9 cellular contexts compared by ENCODE assay signal in the genomic region with DNA sequence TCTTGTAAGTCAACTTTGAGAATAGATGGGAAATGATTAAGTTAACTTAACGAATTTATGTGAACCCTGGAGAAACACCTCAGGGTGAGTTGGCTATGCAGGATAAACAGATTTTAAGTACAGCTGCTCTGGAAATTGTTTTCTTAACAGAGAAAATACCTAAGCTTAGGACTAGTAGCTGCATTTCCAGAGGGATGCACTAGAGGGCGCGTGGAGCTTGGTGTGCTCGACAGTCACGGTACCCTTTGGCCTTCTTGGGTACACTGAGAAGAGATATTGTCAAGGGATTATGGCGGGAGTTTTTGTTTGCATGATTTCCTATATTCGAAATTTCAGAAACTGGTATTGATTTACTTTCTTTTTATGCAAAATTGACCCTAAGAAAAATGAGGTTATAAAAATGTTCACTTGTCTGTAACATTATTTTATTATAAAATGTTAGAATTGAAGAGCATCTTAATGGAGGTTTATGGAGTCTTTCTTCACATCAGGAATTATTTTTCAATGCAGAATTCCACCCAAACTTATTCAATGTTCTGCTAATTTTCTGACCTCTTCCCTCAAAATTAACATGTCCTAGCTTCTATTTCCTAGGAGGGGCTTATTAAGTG. TPM values are rescaled to one million over a fixed set of nuclear protein-coding genes. Genes with fewer than 3 reads are reported as not detected.
DNase-seq lines count a peak whose midpoint lies in the region; ATAC-seq, FAIRE-seq and TF ChIP-seq lines count a peak whose summit lies in the region.
"Had no signal": no experiment of that assay in that cellular context is flagged by ENCODE, and none has a peak within 500 bp of the region (broad histone marks: within the 10 kb centered on the region; RNA-seq: fewer than 3 reads in every experiment).

No MANE protein-coding gene starts in this region.

- no TSS peak for BruUV-seq in Caco-2 (replicated peaks; lab: Mats Ljungman, UMichigan)

- no peak overlapping the region for H2BK20ac ChIP-seq in H1 (ENCODE audit: low read length)

- peak; percentile 65 for FAIRE-seq in H1 (lab: Jason Lieb, UNC)
- FAIRE-seq: TTC549 had no signal

- no peak overlapping the region for H3K9ac ChIP-seq in H1 (replicated peaks in 1 of 4; ENCODE audit: extremely low read depth in 1 of 4, low read depth in 3 of 4, low read length in 3 of 4)
- no peak overlapping the region for H3K9ac ChIP-seq in mesendoderm (ENCODE audit: low read length)

- no peaks in the 10 kb centered on the region for H3K36me3 ChIP-seq in Caco-2 (ENCODE audit: control insufficient read depth, insufficient read depth, low read length)
- H3K36me3 ChIP-seq in H1 (ENCODE audit: control insufficient read depth in 2 of 4, insufficient read depth in 4 of 4, low read length in 3 of 4): no peaks in the 10 kb centered on the region
- no peaks in the 10 kb centered on the region for H3K36me3 ChIP-seq in mesendoderm (ENCODE audit: control insufficient read depth, insufficient read depth, low read length)

- no peak overlapping the region for H3K4me3 ChIP-seq in Caco-2 (ENCODE audit: low read depth, low read length)
- no peak overlapping the region for H3K4me3 ChIP-seq in H1 (ENCODE audit: extremely low read depth in 1 of 4, insufficient read depth in 2 of 4, low read depth in 3 of 4, low read length in 4 of 4)
- H3K4me3 ChIP-seq in mesendoderm (ENCODE audit: low read length): no peak overlapping the region

- H3K23ac ChIP-seq in H1 (ENCODE audit: insufficient read length) (no peak overlapping the region), mesendoderm (ENCODE audit: low read length) (no peak overlapping the region)

- H4K91ac ChIP-seq in H1 (replicated peaks; ENCODE audit: insufficient read length, low read length): no peak overlapping the region

- H3K9me3 ChIP-seq in Caco-2 (no peaks in the 10 kb centered on the region), H1 (ENCODE audit: insufficient read depth in 2 of 2, low read depth in 1 of 2, low read length in 1 of 2) (no peaks in the 10 kb centered on the region; a peak in 1 of 4 replicates)

- H4K5ac ChIP-seq in H1 (ENCODE audit: insufficient read length, low read depth, low read length) (no peak overlapping the region), mesendoderm (ENCODE audit: low read length) (no peak overlapping the region)

- H2BK15ac ChIP-seq in H1 (ENCODE audit: low read length) (no peak overlapping the region), mesendoderm (replicated peaks; ENCODE audit: low read depth) (peak overlapping the region; percentile 74)

- H2BK120ac ChIP-seq in H1 (replicated peaks; ENCODE audit: low read depth, low read length) (no peak overlapping the region), mesendoderm (ENCODE audit: low read depth, low read length) (no peak overlapping the region)

- no peak overlapping the region for H3K4me2 ChIP-seq in H1 (ENCODE audit: insufficient read depth in 1 of 2, low read depth in 2 of 2, low read length in 2 of 2)
- no peak overlapping the region for H3K4me2 ChIP-seq in mesendoderm (ENCODE audit: low read length)

- H3K56ac ChIP-seq in H1 (replicated peaks; ENCODE audit: insufficient read length, low read depth, low read length) (no peak overlapping the region), mesendoderm (ENCODE audit: low read length) (no peak overlapping the region)

- TF ChIP-seq CTCF in Caco-2 (IDR thresholded peaks at IDR 0.05; ENCODE audit: insufficient read depth in 1 of 2, low read depth in 1 of 2, low read length in 1 of 2, severe bottlenecking in 1 of 2, unreplicated experiment in 1 of 2) (peak; percentile 93 to 97), H1 (IDR thresholded peaks at IDR 0.05; ENCODE audit: control extremely low read depth in 1 of 3, insufficient read depth in 1 of 3, low read depth in 1 of 3, low read length in 3 of 3) (peak; percentile 83 to 88 (median 84))

- no peak overlapping the region for H2BK12ac ChIP-seq in H1 (ENCODE audit: low read depth, low read length)

- POLR2A ChIA-PET in Caco-2 (lab: Charles Lee) (no interaction called here), H1 (lab: Charles Lee; ENCODE audit: partially characterized antibody) (no interaction called here)

- DNase-seq in Caco-2: peak; percentile 79 to 83
- DNase-seq in NCI-H748 (lab: John Stamatoyannopoulos, UW; ENCODE audit: unreplicated experiment): peak; percentile 85
- peak; percentile 77 to 78 for DNase-seq in activated CD4-positive, alpha-beta T cell treated with anti-CD3 and anti-CD28 coated beads, Interleukin-2, amount 50 U/mL, for 48 hours
- DNase-seq in H1 (ENCODE audit: low read depth in 1 of 2, low spot score in 2 of 2): peak; percentile 38 to 89
- peak; percentile 87 for DNase-seq in mesendoderm
- DNase-seq in stimulated activated CD8-positive, alpha-beta memory T cell treated with anti-CD3 and anti-CD28 coated beads, Interleukin-4, amount 100 ng/mL, for 1 hour (ENCODE audit: low read depth in 2 of 2, low spot score in 1 of 2): peak; percentile 9 to 21

- H3K4me1 ChIP-seq in Caco-2 (no peaks in the 10 kb centered on the region), H1 (replicated peaks in 1 of 4; ENCODE audit: control insufficient read depth in 3 of 4, insufficient read depth in 4 of 4, low read length in 3 of 4) (peaks cover 0 to 2% (median 0%) of the 10 kb centered on the region in 4 experiments; a peak in 1 of 7 replicates), mesendoderm (ENCODE audit: control insufficient read depth, low read depth, low read length) (no peaks in the 10 kb centered on the region)

- H3K79me2 ChIP-seq in H1 (ENCODE audit: control insufficient read depth in 1 of 2, insufficient read depth in 2 of 2, low read length in 2 of 2) (no peaks in the 10 kb centered on the region), mesendoderm (ENCODE audit: control insufficient read depth, insufficient read depth, low read length) (no peaks in the 10 kb centered on the region)

- peaks cover 4% of the 10 kb centered on the region for H3K27me3 Mint-ChIP-seq in Caco-2 (ENCODE audit: insufficient read depth, unreplicated experiment)

- H3K36me3 Mint-ChIP-seq in Caco-2 (ENCODE audit: insufficient read depth, unreplicated experiment): no peaks in the 10 kb centered on the region

- no peaks in the 10 kb centered on the region for H3K27me3 ChIP-seq in Caco-2 (replicated peaks; ENCODE audit: control insufficient read depth, insufficient read depth, low read length)
- no peaks in the 10 kb centered on the region for H3K27me3 ChIP-seq in H1 (replicated peaks in 1 of 4; ENCODE audit: control insufficient read depth in 3 of 4, extremely low read depth in 1 of 4, insufficient read depth in 3 of 4, low read length in 3 of 4)
- no peaks in the 10 kb centered on the region for H3K27me3 ChIP-seq in mesendoderm (ENCODE audit: insufficient read depth, low read length, poor library complexity)

- no peak overlapping the region for H2AK5ac ChIP-seq in H1 (ENCODE audit: low read depth, low read length)
- no peak overlapping the region for H2AK5ac ChIP-seq in mesendoderm (ENCODE audit: low read length)

- H3K4me1 Mint-ChIP-seq in Caco-2 (ENCODE audit: low read depth, unreplicated experiment): no peaks in the 10 kb centered on the region

- H3K23me2 ChIP-seq in H1 (ENCODE audit: low read depth, low read length): no peaks in the 10 kb centered on the region

- no peak for TF ChIP-seq POLR2A in H1 (IDR thresholded peaks at IDR 0.05; ENCODE audit: control extremely low read depth in 1 of 2, low read depth in 2 of 2, low read length in 2 of 2)

- H3K27ac ChIP-seq in H1 (ENCODE audit: low read depth, low read length) (no peak overlapping the region), mesendoderm (ENCODE audit: low read depth, low read length) (no peak overlapping the region)

- no peak for TF ChIP-seq EP300 in H1 (IDR thresholded peaks at IDR 0.05; ENCODE audit: borderline replicate concordance in 1 of 2, low read depth in 2 of 2, low read length in 2 of 2)

- 17% methylated on average over 7 of the region's 7 CpGs; no CpG with 5 or more reads in 1 of the 2 experiments for WGBS in H1 (ENCODE audit: extremely low coverage in 1 of 2, insufficient coverage in 1 of 2, insufficient read length in 1 of 2, insufficient replicate concordance in 2 of 2, low coverage in 1 of 2, low lambda C conversion rate in 2 of 2, missing lambda C conversion rate in 1 of 2), 2 experiments
- WGBS in mesendoderm (ENCODE audit: extremely low coverage, insufficient coverage, low lambda C conversion rate): no CpG with 5 or more reads among the region's 7 CpGs

- H3K18ac ChIP-seq in H1 (ENCODE audit: extremely low read depth, low read length) (no peak overlapping the region), mesendoderm (ENCODE audit: low read length) (no peak overlapping the region)

- no peak overlapping the region for H3K27ac Mint-ChIP-seq in Caco-2 (ENCODE audit: unreplicated experiment)

- CTCF ChIA-PET in Caco-2 (lab: Charles Lee): interaction anchor here (0.6 to 1.4 kb wide), 10 partner anchors 9 to 680 kb away, joined by 3 to 24 read pairs (median 4); no protein-coding TSS in a partner anchor
- CTCF ChIA-PET in H1 (lab: Charles Lee; ENCODE audit: partially characterized antibody): interaction anchor here (0.5 to 3.9 kb wide), 58 partner anchors 9 to 1106 kb away, joined by 3 to 43 read pairs (median 4); no protein-coding TSS in a partner anchor

- H3K4ac ChIP-seq in H1 (replicated peaks; ENCODE audit: insufficient read length, low read depth, low read length) (no peak overlapping the region), mesendoderm (ENCODE audit: low read depth, low read length) (no peak overlapping the region)

- ATAC-seq in GM19467 (IDR thresholded peaks at IDR 0.05; ENCODE audit: unreplicated experiment) (peak; percentile 86), HG03565 (IDR thresholded peaks at IDR 0.05; ENCODE audit: unreplicated experiment) (peak; percentile 95)

- H3K14ac ChIP-seq in H1 (ENCODE audit: insufficient read length): no peak overlapping the region

- H4K8ac ChIP-seq in H1 (ENCODE audit: extremely low read depth, insufficient read depth, low read length) (no peak overlapping the region), mesendoderm (ENCODE audit: low read depth, low read length) (no peak overlapping the region)

- H3K9me3 Mint-ChIP-seq in Caco-2 (ENCODE audit: unreplicated experiment): no peaks in the 10 kb centered on the region

- peak overlapping the region; percentile 86; the same call in 1 of the 2 replicates for H2AFZ ChIP-seq in H1 (ENCODE audit: low read length)

- intact Hi-C loops in Caco-2 (cut with micrococcal nuclease; ENCODE audit: unreplicated experiment): loop anchor here (1.0 to 5.0 kb wide), 3 partner anchors 149 to 394 kb away; no protein-coding TSS in a partner anchor

- peak; percentile 95 to 96 for TF ChIP-seq RAD21 in H1 (IDR thresholded peaks at IDR 0.05 in 1 of 2, conservative IDR thresholded peaks at IDR 0.05 in 1 of 2; ENCODE audit: low read depth in 2 of 2, low read length in 2 of 2)

- H3K79me1 ChIP-seq in H1 (ENCODE audit: low read depth, low read length) (no peaks in the 10 kb centered on the region), mesendoderm (ENCODE audit: low read length) (no peaks in the 10 kb centered on the region)

- H2BK5ac ChIP-seq in H1 (ENCODE audit: low read depth, low read length): no peak overlapping the region
- no peak overlapping the region for H2BK5ac ChIP-seq in mesendoderm (ENCODE audit: low read length)

- no peak overlapping the region for H3K4me3 Mint-ChIP-seq in Caco-2 (ENCODE audit: unreplicated experiment)

- no peaks in the 10 kb centered on the region for H4K20me1 ChIP-seq in H1 (replicated peaks in 1 of 2; ENCODE audit: control insufficient read depth in 1 of 2, insufficient read depth in 2 of 2, low read length in 2 of 2)

RNA-seq across cellular contexts. Expression of a gene that starts 58.4 kb away (rescaled TPM):
- total RNA-seq in Caco-2 (2022): not detected in 2 replicates
- total RNA-seq in H1 (2021; fragmentation: NEBNext Ultra II Directional; extraction: Animal tissue kit (Norgen Biotek cat#: 25700)): 3.2 and 5.3 TPM in 2 replicates
- 3.9 and 4.0 TPM in 2 replicates for polyA plus RNA-seq in H1 (2011; rRNA removed)
- 3.1 TPM for polyA plus RNA-seq in H1 (2011; cell fraction: cytosol; rRNA removed)
- 4.8 TPM for polyA plus RNA-seq in H1 (2011; cell fraction: nucleus; rRNA removed)
- polyA plus RNA-seq in H1 (2012, experiment 1 of 2): 1.4 to 2.3 TPM (median 2.0 TPM) in 4 replicates
- polyA plus RNA-seq in H1 (2012, experiment 2 of 2): 0.35 TPM
- polyA plus RNA-seq in H1 (2013, experiment 1 of 2): 2.0 TPM
- polyA plus RNA-seq in H1 (2013, experiment 2 of 2): 1.5 TPM
- 9.3 and 11.2 TPM in 2 replicates for polyA minus RNA-seq in H1 (2011; rRNA and poly(A)+ RNA removed)
- 2.3 TPM for polyA minus RNA-seq in H1 (2011; cell fraction: cytosol; rRNA and poly(A)+ RNA removed)
- 17.6 TPM for polyA minus RNA-seq in H1 (2011; cell fraction: nucleus; rRNA and poly(A)+ RNA removed)
- 2.8 TPM for polyA plus RNA-seq in mesendoderm (2013, experiment 1 of 2)
- 3.2 TPM for polyA plus RNA-seq in mesendoderm (2013, experiment 2 of 2)

Comparison
In these comparisons a context has a peak if more than half of its experiments do, and no peak if none do; other contexts are left out.
1. DNase-seq: peak in every context shown above with its lines; median percentile 87 in mesendoderm; 85 in NCI-H748; 81 in Caco-2; 78 in activated CD4-positive, alpha-beta T cell treated with anti-CD3 and anti-CD28 coated beads, Interleukin-2, amount 50 U/mL, for 48 hours; 64 in H1; 15 in stimulated activated CD8-positive, alpha-beta memory T cell treated with anti-CD3 and anti-CD28 coated beads, Interleukin-4, amount 100 ng/mL, for 1 hour.